In genomic region chr19:49473501-49473867, GRCh38 we compare ENCODE assay signal across 5 cellular contexts. TPM values are rescaled to one million over a fixed set of nuclear protein-coding genes. Genes with fewer than 3 reads are reported as not detected.
DNase-seq lines count a peak whose midpoint lies in the region; ATAC-seq, FAIRE-seq and TF ChIP-seq lines count a peak whose summit lies in the region.
"Not testable (repeated sequence)": the region's sequence is repeated elsewhere in the genome, so short reads cannot be mapped to it uniquely, and the experiment has no call there.

No MANE protein-coding gene starts in this region.

- FAIRE-seq in kidney (lab: Jason Lieb, UNC), result not testable (repeated sequence)

- not testable (repeated sequence) for ATAC-seq in central memory CD8-positive, alpha-beta T cell (replicated peaks; ENCODE audit: extremely low read depth, poor library complexity, severe bottlenecking)

- H3K36me3 ChIP-seq in HUES6 (ENCODE audit: control insufficient read depth, insufficient read depth, low read length); kidney (ENCODE audit: control insufficient read depth in 1 of 2, insufficient read depth in 2 of 2, low read length in 2 of 2); rectal smooth muscle tissue (ENCODE audit: control insufficient read depth, insufficient read depth, low read length): not testable (repeated sequence)

- POLR2A ChIA-PET in activated CD4-positive, alpha-beta T cell treated with anti-CD3 and anti-CD28 coated beads, Interleukin-2, amount 10 ng/mL, durations not matched to agents 7 days and 5 days (lab: Charles Lee), result interaction anchor here (0.6 to 1.1 kb wide), 2 partner anchors 18 to 106 kb away, joined by 4 read pairs; no protein-coding TSS in a partner anchor

- not testable (repeated sequence) for H3K9ac ChIP-seq in HUES6 (ENCODE audit: low read length); rectal smooth muscle tissue (ENCODE audit: low read length)
- H3K9ac ChIP-seq in kidney (ENCODE audit: low read length in 2 of 2), result peak overlapping the region in 1 of 2 donors; percentile 86

- not testable (repeated sequence) for H3K9me3 Mint-ChIP-seq in activated CD4-positive, alpha-beta T cell treated with anti-CD3 and anti-CD28 coated beads, Interleukin-2, amount 10 ng/mL, durations not matched to agents 7 days and 5 days; central memory CD8-positive, alpha-beta T cell

- H3K4me3 ChIP-seq in HUES6 (ENCODE audit: low read depth, low read length) (peak overlapping the region; percentile 52; the same call in 1 of the 2 replicates), kidney (ENCODE audit: low read length in 2 of 2) (peak overlapping the region; percentile 39 to 75), rectal smooth muscle tissue (ENCODE audit: low read length) (peak overlapping the region; percentile 75)

- peaks cover 12% of the 10 kb centered on the region for H3K4me1 ChIP-seq in HUES6 (ENCODE audit: control insufficient read depth, insufficient read depth, low read length)
- peaks cover 0 to 10% of the 10 kb centered on the region in 2 donors for H3K4me1 ChIP-seq in kidney (ENCODE audit: control insufficient read depth in 1 of 2, insufficient read depth in 1 of 2, low read depth in 1 of 2, low read length in 2 of 2)
- not testable (repeated sequence) for H3K4me1 ChIP-seq in rectal smooth muscle tissue (ENCODE audit: control insufficient read depth, insufficient read depth, low read length)

- TF ChIP-seq CTCF in kidney (IDR thresholded peaks at IDR 0.05; ENCODE audit: borderline replicate concordance, extremely low read depth, insufficient read depth), result not testable (repeated sequence)

- peaks cover 41% of the 10 kb centered on the region for H3K36me3 Mint-ChIP-seq in activated CD4-positive, alpha-beta T cell treated with anti-CD3 and anti-CD28 coated beads, Interleukin-2, amount 10 ng/mL, durations not matched to agents 7 days and 5 days (ENCODE audit: low read depth)
- peaks cover 45% of the 10 kb centered on the region for H3K36me3 Mint-ChIP-seq in central memory CD8-positive, alpha-beta T cell (ENCODE audit: insufficient read depth)

- H3K27me3 Mint-ChIP-seq in activated CD4-positive, alpha-beta T cell treated with anti-CD3 and anti-CD28 coated beads, Interleukin-2, amount 10 ng/mL, durations not matched to agents 7 days and 5 days; central memory CD8-positive, alpha-beta T cell: not testable (repeated sequence)

- CTCF ChIA-PET in activated CD4-positive, alpha-beta T cell treated with anti-CD3 and anti-CD28 coated beads, Interleukin-2, amount 10 ng/mL, durations not matched to agents 7 days and 5 days (lab: Charles Lee), result interaction anchor here (0.6 to 2.1 kb wide), 32 partner anchors 8 to 549 kb away, joined by 3 to 15 read pairs (median 3); partner anchors contain the start of genes CD37, PIH1D1, PRRG2 and RCN3

- intact Hi-C loops in kidney (cut with DNase I), result not testable (repeated sequence)

- H3K27ac ChIP-seq in HUES6 (ENCODE audit: low read depth, low read length); kidney (ENCODE audit: low read depth in 2 of 2, low read length in 2 of 2): not testable (repeated sequence)
- peak overlapping the region; percentile 77 for H3K27ac ChIP-seq in rectal smooth muscle tissue (ENCODE audit: low read depth, low read length)

- H3K4me1 Mint-ChIP-seq in activated CD4-positive, alpha-beta T cell treated with anti-CD3 and anti-CD28 coated beads, Interleukin-2, amount 10 ng/mL, durations not matched to agents 7 days and 5 days, result peaks cover 56% of the 10 kb centered on the region
- H3K4me1 Mint-ChIP-seq in central memory CD8-positive, alpha-beta T cell, result peaks cover 51% of the 10 kb centered on the region

- peak overlapping the region; percentile 91 for H3K4me3 Mint-ChIP-seq in activated CD4-positive, alpha-beta T cell treated with anti-CD3 and anti-CD28 coated beads, Interleukin-2, amount 10 ng/mL, durations not matched to agents 7 days and 5 days
- H3K4me3 Mint-ChIP-seq in central memory CD8-positive, alpha-beta T cell, result peak overlapping the region; percentile 92

- peak overlapping the region; percentile 85 for H3K27ac Mint-ChIP-seq in activated CD4-positive, alpha-beta T cell treated with anti-CD3 and anti-CD28 coated beads, Interleukin-2, amount 10 ng/mL, durations not matched to agents 7 days and 5 days
- H3K27ac Mint-ChIP-seq in central memory CD8-positive, alpha-beta T cell (ENCODE audit: low read depth), result peak overlapping the region; percentile 99

- H3K9me3 ChIP-seq in HUES6 (ENCODE audit: control insufficient read depth, insufficient read depth, low read depth, low read length); kidney (ENCODE audit: control insufficient read depth in 1 of 2, low read length in 2 of 2): not testable (repeated sequence)

- not testable (repeated sequence) for DNase-seq in activated CD4-positive, alpha-beta T cell treated with anti-CD3 and anti-CD28 coated beads, Interleukin-2, amount 10 ng/mL, durations not matched to agents 7 days and 5 days; central memory CD8-positive, alpha-beta T cell (ENCODE audit: low spot score in 2 of 2); kidney

- not testable (repeated sequence) for H3K27me3 ChIP-seq in HUES6 (ENCODE audit: control insufficient read depth, insufficient read depth, low read length); rectal smooth muscle tissue (ENCODE audit: control insufficient read depth, insufficient read depth, low read length)

RNA-seq across cellular contexts. Expression of gene FLT3LG, which starts 0.5 kb away (rescaled TPM):
- total RNA-seq in activated CD4-positive, alpha-beta T cell treated with anti-CD3 and anti-CD28 coated beads, Interleukin-2, amount 10 ng/mL, durations not matched to agents 7 days and 5 days, result 100 to 1,000 TPM; 348 to 355 TPM
- total RNA-seq in kidney, result 12.5 TPM
- polyA plus RNA-seq in kidney (ENCODE audit: insufficient read depth, low read depth, low replicate concordance), result 7.4 TPM

RNA-seq across cellular contexts. Expression of gene RPL13A, which starts 13.9 kb away (rescaled TPM):
- 1,000 to 10,000 TPM; 2,327 to 2,349 TPM for total RNA-seq in activated CD4-positive, alpha-beta T cell treated with anti-CD3 and anti-CD28 coated beads, Interleukin-2, amount 10 ng/mL, durations not matched to agents 7 days and 5 days
- 2,090 TPM for total RNA-seq in kidney
- polyA plus RNA-seq in kidney (ENCODE audit: insufficient read depth, low read depth, low replicate concordance), result 3,309 TPM

RNA-seq across cellular contexts. Expression of gene ALDH16A1, which starts 20.5 kb away (rescaled TPM):
- total RNA-seq in activated CD4-positive, alpha-beta T cell treated with anti-CD3 and anti-CD28 coated beads, Interleukin-2, amount 10 ng/mL, durations not matched to agents 7 days and 5 days, result 10 to 100 TPM; 49.2 to 60.4 TPM
- total RNA-seq in kidney, result 31.8 TPM
- polyA plus RNA-seq in kidney (ENCODE audit: insufficient read depth, low read depth, low replicate concordance), result 26.8 TPM

RNA-seq across cellular contexts. Expression of gene PIH1D1, which starts 21.9 kb away (rescaled TPM):
- 100 to 1,000 TPM; 146 to 176 TPM for total RNA-seq in activated CD4-positive, alpha-beta T cell treated with anti-CD3 and anti-CD28 coated beads, Interleukin-2, amount 10 ng/mL, durations not matched to agents 7 days and 5 days
- 74.0 TPM for total RNA-seq in kidney
- 97.2 TPM for polyA plus RNA-seq in kidney (ENCODE audit: insufficient read depth, low read depth, low replicate concordance)

RNA-seq across cellular contexts. Expression of gene RPS11, which starts 22.8 kb away (rescaled TPM):
- total RNA-seq in activated CD4-positive, alpha-beta T cell treated with anti-CD3 and anti-CD28 coated beads, Interleukin-2, amount 10 ng/mL, durations not matched to agents 7 days and 5 days, result 1,000 to 10,000 TPM; 1,996 to 2,084 TPM
- total RNA-seq in kidney, result 1,449 TPM
- polyA plus RNA-seq in kidney (ENCODE audit: insufficient read depth, low read depth, low replicate concordance), result 3,462 TPM

Comparison
In these comparisons a context has a peak if more than half of its experiments do, and no peak if none do; other contexts are left out.
1. RNA of gene FLT3LG, which starts 0.5 kb away (total RNA-seq): 348 to 355 TPM in activated CD4-positive, alpha-beta T cell treated with anti-CD3 and anti-CD28 coated beads, Interleukin-2, amount 10 ng/mL, durations not matched to agents 7 days and 5 days; 12.5 TPM in kidney (single experiment); every median in the first group is over 10 times any median in the second.
2. Peak in every context shown above with its lines, with median percentiles within 50 percentile points of each other: H3K4me3 ChIP-seq.